1 cellular context compared by ENCODE assay signal in genomic region chr17:81958633-81959342, GRCh38.
A peak's percentile ranks its signal among the peaks of the same experiment; 100 is the strongest.
TF ChIP-seq lines count a peak whose summit lies in the region.

No MANE protein-coding gene starts in this region.

TF ChIP-seq in HEK293, 187 proteins besides CTCF, POLR2A, EP300 and RAD21 (continued from another document):
- TF ChIP-seq HIC1 (tag by site-specific recombination; IDR thresholded peaks at IDR 0.05) (peak; percentile 27; the same call in 1 of the 2 replicates), ZNF433 (tag by site-specific recombination; IDR thresholded peaks at IDR 0.05; ENCODE audit: low read depth) (no peak)
